Comparison of ENCODE assay signal across 9 cellular contexts in genomic region chr16:81447383-81448101, GRCh38. TPM values are rescaled to one million over a fixed set of nuclear protein-coding genes. Genes with fewer than 3 reads are reported as not detected.
A peak's percentile ranks its signal among the peaks of the same experiment; 100 is the strongest.
DNase-seq lines count a peak whose midpoint lies in the region; ATAC-seq, FAIRE-seq and TF ChIP-seq lines count a peak whose summit lies in the region.
"Had no signal": no experiment of that assay in that cellular context is flagged by ENCODE, and none has a peak within 500 bp of the region (broad histone marks: within the 10 kb centered on the region; RNA-seq: fewer than 3 reads in every experiment).

No MANE protein-coding gene starts in this region.

- peaks cover 2 to 10% (median 3%) of the 10 kb centered on the region in 3 donors for H3K27me3 Mint-ChIP-seq in CD14-positive monocyte (ENCODE audit: low read depth in 3 of 3)
- H3K27me3 Mint-ChIP-seq in mesothelial cell of epicardium (ENCODE audit: low read depth), result no peaks in the 10 kb centered on the region

- H3K36me3 Mint-ChIP-seq in CD14-positive monocyte, result peaks cover 35 to 38% of the 10 kb centered on the region in 2 donors
- H3K36me3 Mint-ChIP-seq in mesothelial cell of epicardium, result peaks cover 1% of the 10 kb centered on the region

- DNase-seq in CD14-positive monocyte (ENCODE audit: low spot score) (peak; percentile 78), Kasumi-1 (lab: John Stamatoyannopoulos, UW) (peak; percentile 57), bronchial epithelial cell (ENCODE audit: low read depth) (peak; percentile 49), mesothelial cell of epicardium (ENCODE audit: low spot score in 2 of 2, unreplicated experiment in 2 of 2) (no peak), COLO829 (ENCODE audit: low spot score) (no peak), AG08395 (ENCODE audit: low spot score) (no peak)

- peak overlapping the region; percentile 92 to 99 (median 96) for H3K27ac Mint-ChIP-seq in CD14-positive monocyte
- H3K27ac Mint-ChIP-seq in mesothelial cell of epicardium, result peak overlapping the region; percentile 93

- H3K4me3 Mint-ChIP-seq in CD14-positive monocyte (peak overlapping the region; percentile 99), mesothelial cell of epicardium (peak overlapping the region; percentile 88)

- H3K9me3 Mint-ChIP-seq in CD14-positive monocyte (peaks cover 0 to 2% (median 0%) of the 10 kb centered on the region in 7 donors), mesothelial cell of epicardium (peaks cover 4% of the 10 kb centered on the region)

- peaks cover 4% of the 10 kb centered on the region for H3K36me3 ChIP-seq in bronchial epithelial cell (ENCODE audit: control insufficient read depth, insufficient read depth, low read length)

- FAIRE-seq in bronchial epithelial cell (lab: Jason Lieb, UNC), result no peak
- FAIRE-seq: colon had no signal

- no peaks in the 10 kb centered on the region for H3K27me3 ChIP-seq in bronchial epithelial cell (ENCODE audit: control insufficient read depth, insufficient read depth, low read length)

- peak; percentile 38 for TF ChIP-seq CTCF in CD14-positive monocyte (IDR thresholded peaks at IDR 0.05)
- no peak for TF ChIP-seq CTCF in bronchial epithelial cell (IDR thresholded peaks at IDR 0.05; ENCODE audit: insufficient read depth, low read length, severe bottlenecking)
- TF ChIP-seq CTCF in mesothelial cell of epicardium (IDR thresholded peaks at IDR 0.05; ENCODE audit: unreplicated experiment), result no peak

- ATAC-seq in GM18502 (IDR thresholded peaks at IDR 0.05; ENCODE audit: poor library complexity, unreplicated experiment), result no peak
- no peak for ATAC-seq in GM18868 (IDR thresholded peaks at IDR 0.05; ENCODE audit: unreplicated experiment)

- H3K4me1 Mint-ChIP-seq in CD14-positive monocyte (peaks cover 69% of the 10 kb centered on the region), mesothelial cell of epicardium (peaks cover 55% of the 10 kb centered on the region)

- intact Hi-C loops in CD14-positive monocyte (cut with micrococcal nuclease), result loop anchor here (2.0 to 5.0 kb wide), 4 partner anchors 15 to 47 kb away; no protein-coding TSS in a partner anchor

- H3K4me3 ChIP-seq in bronchial epithelial cell (ENCODE audit: low read depth, low read length), result peak overlapping the region; percentile 83

RNA-seq across cellular contexts. Expression of gene CMIP, which starts 2.9 kb away (rescaled TPM):
- under 1 TPM; 0.85 to 0.93 TPM for polyA plus RNA-seq in CD14-positive monocyte
- total RNA-seq in bronchial epithelial cell (21.1 and 22.3 TPM in 2 replicates), mesothelial cell of epicardium (70.0 to 74.9 TPM (median 71.0 TPM) in 3 replicates)

Comparison
In these comparisons a context has a peak if more than half of its experiments do, and no peak if none do; other contexts are left out.
1. DNase-seq: peak in CD14-positive monocyte (single experiment), Kasumi-1 (2 of 2) and bronchial epithelial cell (single experiment); none in mesothelial cell of epicardium (0 of 2), COLO829 (single experiment) and AG08395 (single experiment).